In genomic region chr6:140660295-140660694, GRCh38 we compare ENCODE assay signal across 25 cellular contexts.
DNase-seq lines count a peak whose midpoint lies in the region; ATAC-seq and TF ChIP-seq lines count a peak whose summit lies in the region.
"Had no signal": no experiment of that assay in that cellular context is flagged by ENCODE, and none has a peak within 500 bp of the region (broad histone marks: within the 10 kb centered on the region; RNA-seq: fewer than 3 reads in every experiment).

No MANE protein-coding gene starts in this region.

- TF ChIP-seq CTCF in HFFc6 (IDR thresholded peaks at IDR 0.05) (no peak), fibroblast of villous mesenchyme (IDR thresholded peaks at IDR 0.05; ENCODE audit: insufficient read depth, low read depth, low read length) (no peak)

- ATAC-seq in SK-N-SH treated with all-trans-retinoic acid at 6 μM for 48 hours: peak; percentile 63
- ATAC-seq: A549; left lung; naive thymus-derived CD4-positive, alpha-beta T cell; stimulated activated effector memory CD8-positive, alpha-beta T cell treated with anti-CD3 and anti-CD28 coated beads, Interleukin-12 subunit alpha, Interleukin-12 subunit beta, amount 100 ng/mL, for 72 hours had no signal

- no peak overlapping the region for H3K4me3 Mint-ChIP-seq in HFFc6
- H3K4me3 Mint-ChIP-seq: central memory CD8-positive, alpha-beta T cell; naive thymus-derived CD4-positive, alpha-beta T cell; stimulated activated effector memory CD8-positive, alpha-beta T cell treated with anti-CD3 and anti-CD28 coated beads, Interleukin-12 subunit alpha, Interleukin-12 subunit beta, amount 100 ng/mL, for 72 hours had no signal

- peaks cover 46% of the 10 kb centered on the region for H3K36me3 Mint-ChIP-seq in HFFc6 (ENCODE audit: low read depth)
- H3K36me3 Mint-ChIP-seq: naive thymus-derived CD4-positive, alpha-beta T cell; stimulated activated effector memory CD8-positive, alpha-beta T cell treated with anti-CD3 and anti-CD28 coated beads, Interleukin-12 subunit alpha, Interleukin-12 subunit beta, amount 100 ng/mL, for 72 hours had no signal

- peak overlapping the region; percentile 64; the same call in 1 of the 2 replicates for H3K27ac Mint-ChIP-seq in HFFc6
- H3K27ac Mint-ChIP-seq: naive thymus-derived CD4-positive, alpha-beta T cell; stimulated activated effector memory CD8-positive, alpha-beta T cell treated with anti-CD3 and anti-CD28 coated beads, Interleukin-12 subunit alpha, Interleukin-12 subunit beta, amount 100 ng/mL, for 72 hours had no signal

- no peaks in the 10 kb centered on the region for H3K27me3 Mint-ChIP-seq in HFFc6 (ENCODE audit: insufficient read depth)
- H3K27me3 Mint-ChIP-seq: central memory CD8-positive, alpha-beta T cell had no signal

- H3K9me3 Mint-ChIP-seq in HFFc6: no peaks in the 10 kb centered on the region
- H3K9me3 Mint-ChIP-seq: central memory CD8-positive, alpha-beta T cell; naive thymus-derived CD4-positive, alpha-beta T cell; stimulated activated effector memory CD8-positive, alpha-beta T cell treated with anti-CD3 and anti-CD28 coated beads, Interleukin-12 subunit alpha, Interleukin-12 subunit beta, amount 100 ng/mL, for 72 hours had no signal

- H3K4me3 ChIP-seq in fibroblast of villous mesenchyme (ENCODE audit: low read depth, low read length): no peak overlapping the region
- H3K4me3 ChIP-seq: A549, dorsolateral prefrontal cortex, hepatocyte, left lung, spleen had no signal

- DNase-seq in AG08395 (ENCODE audit: low spot score) (peak; percentile 4), HFFc6 (no peak), fibroblast of villous mesenchyme (ENCODE audit: low read depth) (peak; percentile 33), NCI-H146 treated with DMSO at 0.1 percent for 48 hours (lab: John Stamatoyannopoulos, UW; ENCODE audit: unreplicated experiment) (no peak), SHP77 (lab: John Stamatoyannopoulos, UW) (no peak), SHP77 treated with DMSO at 0.1 percent for 48 hours (lab: John Stamatoyannopoulos, UW) (no peak)
- DNase-seq in NK-92 treated with Interleukin-12 subunit alpha and Interleukin-12 subunit beta, amount 100 ng/mL, for 24 hours (lab: John Stamatoyannopoulos, UW): no peak
- DNase-seq: activated CD8-positive, alpha-beta memory T cell treated with anti-CD3 and anti-CD28 coated beads, Interleukin-2, amount 50 U/mL, for 4 hours; activated naive CD4-positive, alpha-beta T cell treated with anti-CD3 and anti-CD28 coated beads, Interleukin-2, amount 50 U/mL, for 16 hours; aorta; COR-L47; dorsolateral prefrontal cortex; left lung; naive thymus-derived CD4-positive, alpha-beta T cell; NCI-H1436; NCI-H510A treated with DMSO at 0.1 percent for 48 hours; nucleus accumbens; spleen; stimulated activated CD4-positive, alpha-beta T cell treated with anti-CD3 and anti-CD28 coated beads, Interleukin-2, amount 100 ng/mL, for 48 hours; T-helper 9 cell had no signal

- peaks cover 51% of the 10 kb centered on the region for H3K4me1 Mint-ChIP-seq in HFFc6 (ENCODE audit: low read depth)
- H3K4me1 Mint-ChIP-seq: central memory CD8-positive, alpha-beta T cell; stimulated activated effector memory CD8-positive, alpha-beta T cell treated with anti-CD3 and anti-CD28 coated beads, Interleukin-12 subunit alpha, Interleukin-12 subunit beta, amount 100 ng/mL, for 72 hours had no signal

TF ChIP-seq in SK-N-SH treated with all-trans-retinoic acid at 6 μM for 48 hours, 23 proteins besides CTCF, POLR2A, EP300 and RAD21:
- no peak for TF ChIP-seq ZC3H10 (CRISPR knock-in tag; IDR thresholded peaks at IDR 0.05)
- TF ChIP-seq TCF4 (CRISPR knock-in tag; IDR thresholded peaks at IDR 0.05; ENCODE audit: borderline replicate concordance): no peak
- no peak for TF ChIP-seq OSR1 (CRISPR knock-in tag; IDR thresholded peaks at IDR 0.05)
- no peak for TF ChIP-seq RARB (CRISPR knock-in tag; IDR thresholded peaks at IDR 0.05)
- TF ChIP-seq GLIS3 (CRISPR knock-in tag; IDR thresholded peaks at IDR 0.05): no peak
- TF ChIP-seq ZFP3 (CRISPR knock-in tag; IDR thresholded peaks at IDR 0.05): no peak
- no peak for TF ChIP-seq ZNF70 (CRISPR knock-in tag; IDR thresholded peaks at IDR 0.05)
- TF ChIP-seq ZNF8 (CRISPR knock-in tag; IDR thresholded peaks at IDR 0.05): no peak
- no peak for TF ChIP-seq ISL1 (CRISPR knock-in tag; IDR thresholded peaks at IDR 0.05)
- TF ChIP-seq PPARA (CRISPR knock-in tag; IDR thresholded peaks at IDR 0.05; ENCODE audit: borderline replicate concordance): no peak
- no peak for TF ChIP-seq CREB5 (CRISPR knock-in tag; IDR thresholded peaks at IDR 0.05; ENCODE audit: low read depth)
- no peak for TF ChIP-seq CSDC2 (CRISPR knock-in tag; IDR thresholded peaks at IDR 0.05)
- no peak for TF ChIP-seq TSHZ2 (CRISPR knock-in tag; IDR thresholded peaks at IDR 0.05)
- TF ChIP-seq ZFP30 (CRISPR knock-in tag; IDR thresholded peaks at IDR 0.05): no peak

Comparison
In these comparisons a context has a peak if more than half of its experiments do, and no peak if none do; other contexts are left out.
1. DNase-seq: peak in AG08395 (single experiment) and fibroblast of villous mesenchyme (single experiment); none in HFFc6 (single experiment), NCI-H146 treated with DMSO at 0.1 percent for 48 hours (single experiment), NK-92 treated with Interleukin-12 subunit alpha and Interleukin-12 subunit beta, amount 100 ng/mL, for 24 hours (single experiment), SHP77 (0 of 2) and SHP77 treated with DMSO at 0.1 percent for 48 hours (single experiment).